In the genomic region with DNA sequence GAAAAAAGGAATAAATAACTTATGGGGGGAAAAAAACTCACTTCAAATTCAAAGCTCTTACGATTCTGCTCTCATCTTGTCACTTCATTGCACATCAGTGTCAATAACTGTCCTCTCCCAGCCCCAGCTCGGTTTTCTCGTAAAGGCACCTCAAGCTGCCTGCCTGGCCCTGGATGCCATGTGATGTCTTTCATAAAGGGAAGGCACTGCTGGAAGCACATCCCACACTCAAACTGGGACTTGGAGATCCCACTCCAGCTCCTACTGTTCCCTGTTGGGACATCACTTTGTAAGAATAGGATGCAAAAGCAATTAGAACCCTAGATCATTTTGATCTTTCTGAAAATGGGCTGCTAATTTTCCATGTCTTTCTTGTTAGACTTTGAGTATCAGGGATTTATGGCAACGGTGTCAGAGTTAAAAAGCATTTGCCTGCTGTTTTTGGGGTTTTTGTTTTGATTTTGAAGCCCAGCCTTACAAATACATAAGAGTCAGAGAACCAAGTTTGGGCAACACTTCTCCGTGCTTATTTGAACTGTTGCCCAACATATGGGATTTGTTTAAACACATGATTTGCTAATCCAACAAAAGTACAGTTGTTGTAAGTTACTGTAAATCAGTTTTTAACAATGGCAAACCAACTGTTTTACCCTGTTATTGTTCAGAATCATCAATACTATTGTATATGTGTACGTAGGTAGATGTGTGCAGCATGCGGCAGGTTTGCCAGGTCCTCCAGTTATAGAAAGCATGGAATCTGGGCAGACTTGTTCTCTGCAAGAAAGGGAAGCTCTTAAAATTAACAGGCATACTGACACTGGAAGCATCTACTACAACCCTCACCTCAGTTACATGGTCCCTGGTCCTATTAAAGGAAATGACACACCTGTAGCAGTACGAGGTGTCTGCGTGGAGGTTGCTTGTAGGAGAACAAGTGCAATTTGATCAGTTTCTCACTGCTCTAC, we compare ENCODE assay signal across 18 cellular contexts. TPM values are rescaled to one million over a fixed set of nuclear protein-coding genes. Genes with fewer than 3 reads are reported as not detected.
DNase-seq lines count a peak whose midpoint lies in the region; ATAC-seq, FAIRE-seq and TF ChIP-seq lines count a peak whose summit lies in the region.
"Had no signal": no experiment of that assay in that cellular context is flagged by ENCODE, and none has a peak within 500 bp of the region (broad histone marks: within the 10 kb centered on the region; RNA-seq: fewer than 3 reads in every experiment).

No MANE protein-coding gene starts in this region.

- peaks cover 87% of the 10 kb centered on the region for H3K4me1 Mint-ChIP-seq in nephron progenitor cell

- TF ChIP-seq CTCF in LNCaP clone FGC (IDR thresholded peaks at IDR 0.05; ENCODE audit: control insufficient read depth, extremely low read depth, insufficient read depth) (no peak), nephron progenitor cell (IDR thresholded peaks at IDR 0.05) (no peak), kidney (IDR thresholded peaks at IDR 0.05; ENCODE audit: borderline replicate concordance, extremely low read depth, insufficient read depth) (no peak)

- intact Hi-C loops in kidney (cut with DNase I), result no loop called here

- H3K27me3 Mint-ChIP-seq in nephron progenitor cell (ENCODE audit: low read depth, poor library complexity), result peaks cover 2% of the 10 kb centered on the region

- H3K4me3 Mint-ChIP-seq in nephron progenitor cell, result no peak overlapping the region

- H3K36me3 ChIP-seq in kidney (ENCODE audit: control insufficient read depth in 1 of 2, insufficient read depth in 2 of 2, low read length in 2 of 2), result peaks cover 16 to 17% of the 10 kb centered on the region in 2 donors

- ATAC-seq in esophagus mucosa (peak; percentile 10), GM18909 (IDR thresholded peaks at IDR 0.05; ENCODE audit: poor library complexity, unreplicated experiment) (no peak)
- ATAC-seq: left cardiac atrium, psoas muscle had no signal

- no peak overlapping the region for H3K4me3 ChIP-seq in LNCaP clone FGC (ENCODE audit: low read depth, low read length)
- H3K4me3 ChIP-seq in kidney (ENCODE audit: low read length in 2 of 2), result no peak overlapping the region
- H3K4me3 ChIP-seq: psoas muscle had no signal

- H3K9ac ChIP-seq in kidney (ENCODE audit: low read length in 2 of 2), result no peak overlapping the region

- no peaks in the 10 kb centered on the region for H3K9me3 Mint-ChIP-seq in nephron progenitor cell

- H3K27ac Mint-ChIP-seq in nephron progenitor cell, result peak overlapping the region; percentile 33

- DNase-seq in DMS 273 (lab: John Stamatoyannopoulos, UW; ENCODE audit: unreplicated experiment), result peak; percentile 18
- no peak for DNase-seq in DMS 273 treated with DMSO at 0.1 percent for 48 hours (lab: John Stamatoyannopoulos, UW)
- DNase-seq in LNCaP clone FGC (ENCODE audit: low read depth), result peak; percentile 52
- no peak for DNase-seq in nephron progenitor cell
- no peak for DNase-seq in NCI-H748 (lab: John Stamatoyannopoulos, UW; ENCODE audit: unreplicated experiment)
- no peak for DNase-seq in kidney
- DNase-seq: activated CD4-positive, alpha-beta T cell treated with anti-CD3 and anti-CD28 coated beads for 48 hours; cerebellar nuclear complex; left cardiac atrium; NCI-H1930; NCI-H774; psoas muscle; stimulated activated CD4-positive, alpha-beta T cell treated with anti-CD3 and anti-CD28 coated beads, Interleukin-12 subunit alpha, Interleukin-12 subunit beta, amount 100 ng/mL, for 4 hours; substantia nigra had no signal

- H3K36me3 Mint-ChIP-seq in nephron progenitor cell (ENCODE audit: low read depth), result peaks cover 49% of the 10 kb centered on the region

- peaks cover 0 to 2% of the 10 kb centered on the region in 2 donors for H3K4me1 ChIP-seq in kidney (ENCODE audit: control insufficient read depth in 1 of 2, insufficient read depth in 1 of 2, low read depth in 1 of 2, low read length in 2 of 2)

- H3K27ac ChIP-seq in kidney (ENCODE audit: low read depth in 2 of 2, low read length in 2 of 2), result no peak overlapping the region
- H3K27ac ChIP-seq: 22Rv1, psoas muscle had no signal

- no peaks in the 10 kb centered on the region for H3K9me3 ChIP-seq in kidney (ENCODE audit: control insufficient read depth in 1 of 2, low read length in 2 of 2)
- H3K9me3 ChIP-seq: psoas muscle had no signal

- no peak for FAIRE-seq in kidney (lab: Jason Lieb, UNC)
- FAIRE-seq: endothelial cell of umbilical vein had no signal

RNA-seq across cellular contexts. Expression of a gene that starts 20.6 kb away (rescaled TPM):
- total RNA-seq in esophagus mucosa, result 21.9 TPM
- 21.1 TPM for total RNA-seq in kidney
- polyA plus RNA-seq in kidney (ENCODE audit: insufficient read depth, low read depth, low replicate concordance), result 6.2 TPM

Comparison
In these comparisons a context has a peak if more than half of its experiments do, and no peak if none do; other contexts are left out.
1. DNase-seq: peak in DMS 273 (single experiment) and LNCaP clone FGC (single experiment); none in DMS 273 treated with DMSO at 0.1 percent for 48 hours (single experiment), nephron progenitor cell (single experiment), NCI-H748 (single experiment) and kidney (single experiment).